In the genomic region with DNA sequence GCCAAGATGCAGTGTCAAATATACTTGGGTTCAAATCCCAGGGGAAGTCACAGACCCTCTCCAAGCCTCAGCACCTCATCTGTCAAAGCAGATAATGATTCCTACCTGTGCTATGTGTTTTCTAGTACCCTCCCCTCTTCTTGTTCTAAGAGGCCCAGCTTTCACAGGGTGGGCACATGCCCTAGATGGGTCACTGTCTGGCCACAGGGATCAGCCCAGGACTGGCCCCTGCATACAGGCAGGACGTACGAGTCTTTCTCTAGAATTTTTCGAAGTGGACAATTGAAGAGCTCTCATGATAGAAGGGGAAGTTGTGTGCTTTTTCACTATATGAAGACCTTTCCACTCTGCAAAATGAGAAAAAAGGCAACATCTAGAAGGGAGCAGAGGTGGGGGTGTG, we compare ENCODE assay signal across 17 cellular contexts. TPM values are rescaled to one million over a fixed set of nuclear protein-coding genes. Genes with fewer than 3 reads are reported as not detected.
DNase-seq lines count a peak whose midpoint lies in the region; ATAC-seq lines count a peak whose summit lies in the region.
"Had no signal": no experiment of that assay in that cellular context is flagged by ENCODE, and none has a peak within 500 bp of the region (broad histone marks: within the 10 kb centered on the region; RNA-seq: fewer than 3 reads in every experiment).

No MANE protein-coding gene starts in this region.

- peaks cover 13% of the 10 kb centered on the region for H3K36me3 Mint-ChIP-seq in T-helper 2 cell treated with Interferon-gamma antibody and Interleukin-4, amounts not matched to agents 5 μg/mL and 100 μg/mL, for 36 hours (ENCODE audit: low read depth)
- H3K36me3 Mint-ChIP-seq in activated naive CD8-positive, alpha-beta T cell treated with anti-CD3 and anti-CD28 coated beads for 36 hours, result peaks cover 1% of the 10 kb centered on the region
- no peaks in the 10 kb centered on the region for H3K36me3 Mint-ChIP-seq in activated naive CD8-positive, alpha-beta T cell treated with anti-CD3 and anti-CD28 coated beads, Interleukin-2, amount 50 U/mL, for 24 hours (ENCODE audit: low read depth)
- H3K36me3 Mint-ChIP-seq in activated T-helper 17 cell treated with anti-CD3 and anti-CD28 coated beads, Interleukin-2, amount 50 U/mL, for 72 hours (ENCODE audit: low read depth), result no peaks in the 10 kb centered on the region

- no peak for DNase-seq in T-helper 2 cell treated with Interferon-gamma antibody and Interleukin-4, amounts not matched to agents 5 μg/mL and 100 μg/mL, for 36 hours (ENCODE audit: low spot score)
- no peak for DNase-seq in T-helper 2 cell
- DNase-seq in activated naive CD8-positive, alpha-beta T cell treated with anti-CD3 and anti-CD28 coated beads for 36 hours, result no peak
- no peak for DNase-seq in activated naive CD8-positive, alpha-beta T cell treated with anti-CD3 and anti-CD28 coated beads, Interleukin-2, amount 50 U/mL, for 24 hours
- no peak for DNase-seq in NK-92 treated with Interleukin-12 subunit alpha and Interleukin-12 subunit beta, amount 100 ng/mL, for 24 hours (lab: John Stamatoyannopoulos, UW)
- no peak for DNase-seq in stimulated activated CD4-positive, alpha-beta T cell treated with anti-CD3 and anti-CD28 coated beads, Interleukin-15, amount 100 ng/mL, for 24 hours
- DNase-seq: 8988T, Caco-2, DMS153, IMR-90, Karpas-422, MG63, NCI-H1092, NCI-H2227 treated with DMSO at 0.1 percent for 48 hours, NCI-H524 had no signal

- peaks cover 6% of the 10 kb centered on the region for H3K9me3 Mint-ChIP-seq in T-helper 2 cell treated with Interferon-gamma antibody and Interleukin-4, amounts not matched to agents 5 μg/mL and 100 μg/mL, for 36 hours
- peaks cover 4% of the 10 kb centered on the region for H3K9me3 Mint-ChIP-seq in activated naive CD8-positive, alpha-beta T cell treated with anti-CD3 and anti-CD28 coated beads for 36 hours
- H3K9me3 Mint-ChIP-seq in activated naive CD8-positive, alpha-beta T cell treated with anti-CD3 and anti-CD28 coated beads, Interleukin-2, amount 50 U/mL, for 24 hours, result peaks cover 11% of the 10 kb centered on the region
- H3K9me3 Mint-ChIP-seq in activated T-helper 17 cell treated with anti-CD3 and anti-CD28 coated beads, Interleukin-2, amount 50 U/mL, for 72 hours, result no peaks in the 10 kb centered on the region

- no peak overlapping the region for H3K4me3 Mint-ChIP-seq in T-helper 2 cell treated with Interferon-gamma antibody and Interleukin-4, amounts not matched to agents 5 μg/mL and 100 μg/mL, for 36 hours
- no peak overlapping the region for H3K4me3 Mint-ChIP-seq in activated naive CD8-positive, alpha-beta T cell treated with anti-CD3 and anti-CD28 coated beads for 36 hours
- no peak overlapping the region for H3K4me3 Mint-ChIP-seq in activated naive CD8-positive, alpha-beta T cell treated with anti-CD3 and anti-CD28 coated beads, Interleukin-2, amount 50 U/mL, for 24 hours
- peak overlapping the region; percentile 69 for H3K4me3 Mint-ChIP-seq in activated T-helper 17 cell treated with anti-CD3 and anti-CD28 coated beads, Interleukin-2, amount 50 U/mL, for 72 hours

- ATAC-seq in activated naive CD8-positive, alpha-beta T cell treated with anti-CD3 and anti-CD28 coated beads, Interleukin-2, amount 50 U/mL, for 24 hours, result no peak
- no peak for ATAC-seq in activated T-helper 17 cell treated with anti-CD3 and anti-CD28 coated beads, Interleukin-2, amount 50 U/mL, for 72 hours (replicated peaks)
- ATAC-seq in HG03135 (IDR thresholded peaks at IDR 0.05; ENCODE audit: unreplicated experiment), result no peak

- no peaks in the 10 kb centered on the region for H3K27me3 Mint-ChIP-seq in T-helper 2 cell treated with Interferon-gamma antibody and Interleukin-4, amounts not matched to agents 5 μg/mL and 100 μg/mL, for 36 hours (ENCODE audit: low read depth)
- H3K27me3 Mint-ChIP-seq in activated naive CD8-positive, alpha-beta T cell treated with anti-CD3 and anti-CD28 coated beads for 36 hours, result no peaks in the 10 kb centered on the region
- H3K27me3 Mint-ChIP-seq in activated naive CD8-positive, alpha-beta T cell treated with anti-CD3 and anti-CD28 coated beads, Interleukin-2, amount 50 U/mL, for 24 hours, result no peaks in the 10 kb centered on the region
- H3K27me3 Mint-ChIP-seq in activated T-helper 17 cell treated with anti-CD3 and anti-CD28 coated beads, Interleukin-2, amount 50 U/mL, for 72 hours, result no peaks in the 10 kb centered on the region

- peak overlapping the region; percentile 43 for H3K27ac Mint-ChIP-seq in T-helper 2 cell treated with Interferon-gamma antibody and Interleukin-4, amounts not matched to agents 5 μg/mL and 100 μg/mL, for 36 hours
- H3K27ac Mint-ChIP-seq in activated naive CD8-positive, alpha-beta T cell treated with anti-CD3 and anti-CD28 coated beads for 36 hours, result peak overlapping the region; percentile 5
- no peak overlapping the region for H3K27ac Mint-ChIP-seq in activated naive CD8-positive, alpha-beta T cell treated with anti-CD3 and anti-CD28 coated beads, Interleukin-2, amount 50 U/mL, for 24 hours
- H3K27ac Mint-ChIP-seq in activated T-helper 17 cell treated with anti-CD3 and anti-CD28 coated beads, Interleukin-2, amount 50 U/mL, for 72 hours, result peak overlapping the region; percentile 95

- peaks cover 38% of the 10 kb centered on the region for H3K4me1 Mint-ChIP-seq in T-helper 2 cell treated with Interferon-gamma antibody and Interleukin-4, amounts not matched to agents 5 μg/mL and 100 μg/mL, for 36 hours (ENCODE audit: low read depth)
- peaks cover 25% of the 10 kb centered on the region for H3K4me1 Mint-ChIP-seq in activated naive CD8-positive, alpha-beta T cell treated with anti-CD3 and anti-CD28 coated beads for 36 hours
- H3K4me1 Mint-ChIP-seq in activated naive CD8-positive, alpha-beta T cell treated with anti-CD3 and anti-CD28 coated beads, Interleukin-2, amount 50 U/mL, for 24 hours, result peaks cover 38% of the 10 kb centered on the region
- peaks cover 38% of the 10 kb centered on the region for H3K4me1 Mint-ChIP-seq in activated T-helper 17 cell treated with anti-CD3 and anti-CD28 coated beads, Interleukin-2, amount 50 U/mL, for 72 hours

RNA-seq across cellular contexts. Expression of a gene that starts 22.2 kb away (rescaled TPM):
- 10 to 100 TPM; 65.1 to 65.5 TPM for total RNA-seq in activated naive CD8-positive, alpha-beta T cell treated with anti-CD3 and anti-CD28 coated beads for 36 hours
- 100 to 1,000 TPM in 1 of 2 donors, 10 to 100 TPM in 1; 43.4 to 118 TPM for total RNA-seq in activated T-helper 17 cell treated with anti-CD3 and anti-CD28 coated beads, Interleukin-2, amount 50 U/mL, for 72 hours
